ENCODE assay signal across 13 cellular contexts in genomic region chr7:128910569-128910945, GRCh38. TPM values are rescaled to one million over a fixed set of nuclear protein-coding genes. Genes with fewer than 3 reads are reported as not detected.
A peak's percentile ranks its signal among the peaks of the same experiment; 100 is the strongest.
DNase-seq lines count a peak whose midpoint lies in the region; ATAC-seq and TF ChIP-seq lines count a peak whose summit lies in the region.
"Had no signal": no experiment of that assay in that cellular context is flagged by ENCODE, and none has a peak within 500 bp of the region (broad histone marks: within the 10 kb centered on the region; RNA-seq: fewer than 3 reads in every experiment).

Gene KCP, minus strand, starts transcription at chr7:128910709. Its CDS starts 33 bp downstream, at chr7:128910676.

- H3K36me3 ChIP-seq in ACC112 (ENCODE audit: insufficient read depth, low read length) (no peaks in the 10 kb centered on the region), RWPE2 (ENCODE audit: low read depth) (no peaks in the 10 kb centered on the region)

- H3K4me1 Mint-ChIP-seq in nephron progenitor cell: peaks cover 57% of the 10 kb centered on the region

- H3K27ac ChIP-seq in ACC112 (ENCODE audit: low read depth, low read length): no peak within 1 kb of the TSS
- no peak within 1 kb of the TSS for H3K27ac ChIP-seq in RWPE2 (ENCODE audit: poor library complexity, severe bottlenecking)

- H3K36me3 Mint-ChIP-seq in nephron progenitor cell (ENCODE audit: low read depth): peaks cover 10% of the 10 kb centered on the region
- H3K36me3 Mint-ChIP-seq: CD8-positive, alpha-beta T cell had no signal

- no peaks in the 10 kb centered on the region for H3K9me3 Mint-ChIP-seq in nephron progenitor cell
- H3K9me3 Mint-ChIP-seq: CD8-positive, alpha-beta T cell; T-helper 1 cell treated with Interleukin-12 subunit alpha and Interleukin-12 subunit beta and Interleukin-4 antibody, amounts not matched to agents 30 μg/mL and 1 μg/mL, for 36 hours had no signal

- H3K27me3 Mint-ChIP-seq in nephron progenitor cell (ENCODE audit: low read depth, poor library complexity): peaks cover 21% of the 10 kb centered on the region

- H3K4me3 ChIP-seq in ACC112 (ENCODE audit: low read depth, low read length) (peak within 1 kb of the TSS; percentile 11; the same call in 1 of the 2 replicates), RWPE2 (ENCODE audit: severe bottlenecking) (no peak within 1 kb of the TSS), fibroblast of villous mesenchyme (ENCODE audit: low read depth, low read length) (peak within 1 kb of the TSS; percentile 56)

- H3K27me3 ChIP-seq in ACC112 (ENCODE audit: insufficient read depth, low read length): peaks cover 72% of the 10 kb centered on the region
- H3K27me3 ChIP-seq in RWPE2 (ENCODE audit: insufficient read depth, poor library complexity, severe bottlenecking): peaks cover 15% of the 10 kb centered on the region

- H3K79me2 ChIP-seq in ACC112 (ENCODE audit: control insufficient read depth, insufficient read depth, low read length, unreplicated experiment): no peaks in the 10 kb centered on the region

- ATAC-seq in RWPE2 (ENCODE audit: low read depth) (no peak), GM21619 (IDR thresholded peaks at IDR 0.05; ENCODE audit: unreplicated experiment) (no peak), GM21786 (IDR thresholded peaks at IDR 0.05; ENCODE audit: unreplicated experiment) (no peak), GM19463 (IDR thresholded peaks at IDR 0.05; ENCODE audit: unreplicated experiment) (no peak)
- ATAC-seq: CD8-positive, alpha-beta T cell had no signal

- H3K27ac Mint-ChIP-seq in nephron progenitor cell: peak within 1 kb of the TSS; percentile 98
- H3K27ac Mint-ChIP-seq: CD8-positive, alpha-beta T cell; T-helper 1 cell treated with Interleukin-12 subunit alpha and Interleukin-12 subunit beta and Interleukin-4 antibody, amounts not matched to agents 30 μg/mL and 1 μg/mL, for 36 hours had no signal

- H3K4me1 ChIP-seq in ACC112 (ENCODE audit: control insufficient read depth, insufficient read depth, low read length, unreplicated experiment) (no peaks in the 10 kb centered on the region), RWPE2 (ENCODE audit: insufficient read depth, poor library complexity, severe bottlenecking) (no peaks in the 10 kb centered on the region)

- TF ChIP-seq CTCF in RWPE2 (IDR thresholded peaks at IDR 0.05; ENCODE audit: poor library complexity, severe bottlenecking) (no peak), fibroblast of villous mesenchyme (IDR thresholded peaks at IDR 0.05; ENCODE audit: insufficient read depth, low read depth, low read length) (no peak), nephron progenitor cell (IDR thresholded peaks at IDR 0.05) (no peak), GM10266 (IDR thresholded peaks at IDR 0.05; ENCODE audit: control insufficient read depth, insufficient read depth, low read depth, missing control alignments) (no peak)

- H3K9me3 ChIP-seq in RWPE2 (ENCODE audit: severe bottlenecking): no peaks in the 10 kb centered on the region

- DNase-seq in RWPE2 (ENCODE audit: low spot score) (peak; percentile 68), fibroblast of villous mesenchyme (ENCODE audit: low read depth) (no peak), nephron progenitor cell (peak; percentile 77), GM10266 (ENCODE audit: extremely low spot score) (no peak)
- DNase-seq: activated naive CD4-positive, alpha-beta T cell treated with anti-CD3 and anti-CD28 coated beads, Interleukin-2, amount 50 U/mL, for 16 hours; CD8-positive, alpha-beta T cell; hippocampal formation; NCI-H1092 had no signal

- no peak within 1 kb of the TSS for H2AFZ ChIP-seq in ACC112 (ENCODE audit: low read length, unreplicated experiment)

- H3K4me3 Mint-ChIP-seq in nephron progenitor cell: peak within 1 kb of the TSS; percentile 85
- H3K4me3 Mint-ChIP-seq: CD8-positive, alpha-beta T cell; T-helper 1 cell treated with Interleukin-12 subunit alpha and Interleukin-12 subunit beta and Interleukin-4 antibody, amounts not matched to agents 30 μg/mL and 1 μg/mL, for 36 hours had no signal

RNA-seq across cellular contexts. Expression of gene KCP, which starts in this region (rescaled TPM):
- under 0.01 TPM in 1 of 2 replicates, not detected in the other for total RNA-seq in fibroblast of villous mesenchyme

Comparison
In these comparisons a context has a peak if more than half of its experiments do, and no peak if none do; other contexts are left out.
1. DNase-seq: peak in RWPE2 (single experiment) and nephron progenitor cell (single experiment); none in fibroblast of villous mesenchyme (single experiment) and GM10266 (single experiment).